ENCODE assay signal across 21 cellular contexts in the genomic region with DNA sequence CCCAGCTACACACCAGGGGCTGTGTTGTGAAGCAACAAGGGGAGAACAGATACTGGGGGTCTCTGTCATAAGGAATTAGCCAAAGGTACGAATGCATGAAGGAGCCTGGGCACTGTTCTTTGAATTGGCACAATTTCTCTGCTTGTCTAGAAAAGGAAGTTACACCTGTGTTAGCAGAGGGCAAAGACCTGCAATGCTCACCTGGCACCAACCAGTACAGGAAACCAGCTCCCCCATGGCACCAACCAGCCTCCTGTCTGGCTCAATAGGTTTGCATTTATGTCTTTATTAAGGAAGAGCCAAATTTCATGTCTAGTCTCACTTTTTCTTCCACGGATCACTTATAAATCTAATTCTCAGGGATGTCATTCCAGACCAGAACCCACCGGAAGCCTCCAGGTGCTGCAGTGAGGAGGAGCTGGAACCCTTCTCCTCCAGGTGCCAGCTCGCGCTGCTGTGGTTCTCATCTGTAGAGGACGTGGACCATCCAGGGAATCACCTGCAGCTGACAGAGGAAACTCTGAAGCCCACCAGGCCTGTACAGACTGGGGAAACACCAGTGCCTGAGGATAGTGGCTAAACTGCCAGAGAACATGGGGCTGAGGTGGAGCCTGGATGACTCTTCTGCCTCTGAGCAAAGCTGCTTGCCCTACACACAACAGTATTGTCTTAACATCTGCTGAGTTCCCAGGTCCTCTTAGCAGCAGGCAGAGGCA.
"Had no signal": no experiment of that assay in that cellular context is flagged by ENCODE, and none has a peak within 500 bp of the region (broad histone marks: within the 10 kb centered on the region; RNA-seq: fewer than 3 reads in every experiment).

No MANE protein-coding gene starts in this region.

- H3K4me1 ChIP-seq: esophagus squamous epithelium, pancreas, psoas muscle, right atrium auricular region, suprapubic skin, uterus had no signal

- H3K4me3 ChIP-seq: esophagus squamous epithelium, gastroesophageal sphincter, pancreas, psoas muscle, right atrium auricular region, suprapubic skin, uterus had no signal

- H3K4me1 Mint-ChIP-seq: activated B cell treated with CpG ODN at 0.5 μM for 24 hours had no signal

- H3K9me3 ChIP-seq: esophagus squamous epithelium, gastroesophageal sphincter, pancreas, psoas muscle, right atrium auricular region, suprapubic skin, uterus had no signal

- H3K36me3 ChIP-seq: brain microvascular endothelial cell, esophagus squamous epithelium, gastroesophageal sphincter, pancreas, right atrium auricular region, suprapubic skin, uterus had no signal

- H3K36me3 Mint-ChIP-seq: stimulated activated effector memory CD8-positive, alpha-beta T cell treated with anti-CD3 and anti-CD28 coated beads, Interleukin-12 subunit alpha, Interleukin-12 subunit beta, amount 100 ng/mL, for 72 hours had no signal

- H3K27me3 ChIP-seq: brain microvascular endothelial cell, esophagus squamous epithelium, gastroesophageal sphincter, pancreas, right atrium auricular region, suprapubic skin, uterus had no signal

- H3K9me3 Mint-ChIP-seq: activated B cell treated with CpG ODN at 0.5 μM for 24 hours; activated naive CD4-positive, alpha-beta T cell treated with anti-CD3 and anti-CD28 coated beads for 36 hours; stimulated activated effector memory CD8-positive, alpha-beta T cell treated with anti-CD3 and anti-CD28 coated beads, Interleukin-12 subunit alpha, Interleukin-12 subunit beta, amount 100 ng/mL, for 72 hours had no signal

- H3K4me3 Mint-ChIP-seq: activated B cell treated with CpG ODN at 0.5 μM for 24 hours; activated CD4-positive, alpha-beta T cell treated with anti-CD3 and anti-CD28 coated beads for 36 hours; activated naive CD4-positive, alpha-beta T cell treated with anti-CD3 and anti-CD28 coated beads for 36 hours; nephron progenitor cell; stimulated activated effector memory CD8-positive, alpha-beta T cell treated with anti-CD3 and anti-CD28 coated beads, Interleukin-12 subunit alpha, Interleukin-12 subunit beta, amount 100 ng/mL, for 72 hours; stimulated activated naive CD8-positive, alpha-beta T cell treated with anti-CD3 and anti-CD28 coated beads, Interleukin-15, amount 100 ng/mL, for 72 hours; T-helper 17 cell had no signal

- DNase-seq: activated B cell treated with CpG ODN at 0.5 μM for 24 hours; activated CD4-positive, alpha-beta T cell treated with anti-CD3 and anti-CD28 coated beads for 36 hours; activated CD4-positive, alpha-beta T cell treated with anti-CD3 and anti-CD28 coated beads, Interleukin-2, amount 50 U/mL, for 4 hours; activated naive CD4-positive, alpha-beta T cell treated with anti-CD3 and anti-CD28 coated beads for 36 hours; activated T-cell treated with anti-CD3 and anti-CD28 coated beads, Interleukin-2, amount 50 U/mL, for 48 hours; brain microvascular endothelial cell; central memory CD4-positive, alpha-beta T cell; esophagus squamous epithelium; head of caudate nucleus; nephron progenitor cell; pancreas; psoas muscle; stimulated activated CD4-positive, alpha-beta T cell treated with anti-CD3 and anti-CD28 coated beads, Interleukin-2, amount 100 ng/mL, for 24 hours; stimulated activated naive CD8-positive, alpha-beta T cell treated with anti-CD3 and anti-CD28 coated beads, Interleukin-15, amount 100 ng/mL, for 72 hours; T-helper 17 cell; trophoblast cell; uterus had no signal

- H3K27ac Mint-ChIP-seq: activated B cell treated with CpG ODN at 0.5 μM for 24 hours; activated CD4-positive, alpha-beta T cell treated with anti-CD3 and anti-CD28 coated beads for 36 hours; activated naive CD4-positive, alpha-beta T cell treated with anti-CD3 and anti-CD28 coated beads for 36 hours; nephron progenitor cell; stimulated activated effector memory CD8-positive, alpha-beta T cell treated with anti-CD3 and anti-CD28 coated beads, Interleukin-12 subunit alpha, Interleukin-12 subunit beta, amount 100 ng/mL, for 72 hours; stimulated activated naive CD8-positive, alpha-beta T cell treated with anti-CD3 and anti-CD28 coated beads, Interleukin-15, amount 100 ng/mL, for 72 hours; T-helper 17 cell had no signal

- H3K27ac ChIP-seq: brain microvascular endothelial cell, esophagus squamous epithelium, gastroesophageal sphincter, pancreas, psoas muscle, right atrium auricular region, suprapubic skin, uterus had no signal

- H3K27me3 Mint-ChIP-seq: activated B cell treated with CpG ODN at 0.5 μM for 24 hours; activated CD4-positive, alpha-beta T cell treated with anti-CD3 and anti-CD28 coated beads for 36 hours; stimulated activated naive CD8-positive, alpha-beta T cell treated with anti-CD3 and anti-CD28 coated beads, Interleukin-15, amount 100 ng/mL, for 72 hours had no signal

- ATAC-seq: activated CD4-positive, alpha-beta T cell treated with anti-CD3 and anti-CD28 coated beads for 36 hours; gastroesophageal sphincter; pancreas; psoas muscle; stimulated activated effector memory CD8-positive, alpha-beta T cell treated with anti-CD3 and anti-CD28 coated beads, Interleukin-12 subunit alpha, Interleukin-12 subunit beta, amount 100 ng/mL, for 72 hours; stimulated activated naive CD8-positive, alpha-beta T cell treated with anti-CD3 and anti-CD28 coated beads, Interleukin-15, amount 100 ng/mL, for 72 hours; T-helper 17 cell had no signal
